In genomic region chr11:27209562-27210005, GRCh38 we compare ENCODE assay signal across 8 cellular contexts.
DNase-seq lines count a peak whose midpoint lies in the region; ATAC-seq, FAIRE-seq and TF ChIP-seq lines count a peak whose summit lies in the region.

No MANE protein-coding gene starts in this region.

- no peaks in the 10 kb centered on the region for H3K27me3 ChIP-seq in Panc1 (ENCODE audit: control insufficient read depth, insufficient read depth, low read length)

- intact Hi-C loops in Panc1 (cut with micrococcal nuclease; ENCODE audit: unreplicated experiment) = loop anchor here (5.0 kb wide), 1 partner anchor 73 kb away; no protein-coding TSS in a partner anchor
- intact Hi-C loops in left cardiac atrium (cut with DNase I) = no loop called here

- no peak for FAIRE-seq in frontal cortex (lab: Jason Lieb, UNC)

- CTCF ChIA-PET in Panc1 (lab: Charles Lee) = no interaction called here

- DNase-seq in Panc1 (ENCODE audit: low read depth, low spot score) = peak; percentile 69
- peak; percentile 65 for DNase-seq in left cardiac atrium
- no peak for DNase-seq in amniotic stem cell (lab: John Stamatoyannopoulos, UW)
- DNase-seq in frontal cortex (ENCODE audit: low spot score in 2 of 2) = no peak
- DNase-seq in SHP77 treated with DMSO at 0.1 percent for 48 hours (lab: John Stamatoyannopoulos, UW) = no peak
- DNase-seq in NCI-H526 (lab: John Stamatoyannopoulos, UW) = no peak

- peak; percentile 52 for ATAC-seq in GM18502 (IDR thresholded peaks at IDR 0.05; ENCODE audit: poor library complexity, unreplicated experiment)
- ATAC-seq in HG03108 (IDR thresholded peaks at IDR 0.05; ENCODE audit: unreplicated experiment) = peak; percentile 56
- ATAC-seq in Panc1 = peak; percentile 90
- peak; percentile 72 to 94 for ATAC-seq in left cardiac atrium

- H3K4me1 ChIP-seq in Panc1 (ENCODE audit: control insufficient read depth, insufficient read depth, low read length) = peaks cover 52% of the 10 kb centered on the region

- no peak overlapping the region for H3K4me3 ChIP-seq in Panc1 (ENCODE audit: low read depth in 2 of 2, low read length in 2 of 2)

- POLR2A ChIA-PET in Panc1 (lab: Charles Lee) = interaction anchor here (0.7 kb wide), 1 partner anchor 267 kb away, joined by 8 read pairs; no protein-coding TSS in a partner anchor

- no peaks in the 10 kb centered on the region for H3K36me3 ChIP-seq in Panc1 (ENCODE audit: control insufficient read depth, insufficient read depth, low read length)

- in situ Hi-C loops in Panc1 (cut with HindIII; ENCODE audit: low pct_unique_long_range_greater_than_20kb, low sequenced_read_pairs) = no loop called here

- BruUV-seq in Panc1 (replicated peaks; lab: Mats Ljungman, UMichigan) = no TSS peak

- TF ChIP-seq CTCF in Panc1 (IDR thresholded peaks at IDR 0.05) = no peak

- H3K27ac ChIP-seq in Panc1 (ENCODE audit: low read length) = peak overlapping the region; percentile 96

- H3K9me3 ChIP-seq in Panc1 (ENCODE audit: control insufficient read depth, insufficient read depth, low read depth, low read length) = no peaks in the 10 kb centered on the region

Comparison
In these comparisons a context has a peak if more than half of its experiments do, and no peak if none do; other contexts are left out.
1. DNase-seq: peak in Panc1 (single experiment) and left cardiac atrium (single experiment); none in amniotic stem cell (single experiment), frontal cortex (0 of 2), SHP77 treated with DMSO at 0.1 percent for 48 hours (single experiment) and NCI-H526 (0 of 2).
2. Peak in every context shown above with its lines, with median percentiles within 50 percentile points of each other: ATAC-seq.